ENCODE assay signal across 9 cellular contexts in the genomic region with DNA sequence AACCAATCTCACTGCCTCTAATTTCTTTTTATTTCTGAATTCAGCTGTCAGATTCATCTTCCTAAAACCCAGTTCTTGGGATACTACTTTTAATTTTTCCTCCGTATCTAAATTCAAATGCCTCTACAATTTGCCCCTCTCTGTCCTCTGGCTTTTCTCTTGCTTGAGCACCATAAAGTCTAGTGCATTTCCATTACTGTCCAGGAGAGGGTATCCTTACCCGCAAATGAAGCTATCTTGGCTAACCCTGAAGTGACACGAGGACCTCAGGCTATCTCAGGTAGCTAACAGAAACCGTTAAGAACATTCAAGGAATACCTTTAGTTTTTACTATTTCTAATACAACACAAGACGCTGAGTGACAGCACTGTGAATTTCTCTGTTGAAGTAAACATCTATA. TPM values are rescaled to one million over a fixed set of nuclear protein-coding genes. Genes with fewer than 3 reads are reported as not detected.
DNase-seq lines count a peak whose midpoint lies in the region; ATAC-seq and TF ChIP-seq lines count a peak whose summit lies in the region.
"Had no signal": no experiment of that assay in that cellular context is flagged by ENCODE, and none has a peak within 500 bp of the region (broad histone marks: within the 10 kb centered on the region; RNA-seq: fewer than 3 reads in every experiment).

No MANE protein-coding gene starts in this region.

- H3K4me1 ChIP-seq in breast epithelium = no peaks in the 10 kb centered on the region

- no peaks in the 10 kb centered on the region for H3K36me3 ChIP-seq in breast epithelium
- H3K36me3 ChIP-seq: neutrophil had no signal

- no peak overlapping the region for H3K27ac Mint-ChIP-seq in neural crest cell (ENCODE audit: unreplicated experiment)

- DNase-seq in NAMALWA (ENCODE audit: low spot score) (peak; percentile 31), breast epithelium (ENCODE audit: low spot score in 2 of 2) (no peak), neural crest cell (ENCODE audit: low read depth, low spot score) (peak; percentile 12), ureter (ENCODE audit: low spot score) (no peak), GF-D8 (lab: John Stamatoyannopoulos, UW) (no peak)
- no peak for DNase-seq in activated CD4-positive, alpha-beta T cell treated with anti-CD3 and anti-CD28 coated beads for 48 hours

- peaks cover 20% of the 10 kb centered on the region for H3K9me3 Mint-ChIP-seq in neural crest cell

- peaks cover 7% of the 10 kb centered on the region for H3K36me3 Mint-ChIP-seq in neural crest cell (ENCODE audit: low read depth)

- H3K27me3 ChIP-seq in breast epithelium = no peaks in the 10 kb centered on the region
- H3K27me3 ChIP-seq: neutrophil had no signal

- peak; percentile 93 for ATAC-seq in GM18868 (IDR thresholded peaks at IDR 0.05; ENCODE audit: unreplicated experiment)

- H3K4me3 Mint-ChIP-seq in neural crest cell = no peak overlapping the region

- no peak overlapping the region for H3K27ac ChIP-seq in 22Rv1
- no peak overlapping the region for H3K27ac ChIP-seq in breast epithelium
- H3K27ac ChIP-seq: neutrophil had no signal

- intact Hi-C loops in breast epithelium (cut with DNase I; ENCODE audit: low total_unique reads) = no loop called here

- peaks cover 3 to 14% of the 10 kb centered on the region in 2 donors for H3K9me3 ChIP-seq in breast epithelium
- H3K9me3 ChIP-seq: neutrophil had no signal

- TF ChIP-seq CTCF in 22Rv1 (IDR thresholded peaks at IDR 0.05) (peak; percentile 59), breast epithelium (IDR thresholded peaks at IDR 0.05) (peak in 2 of 3 donors; percentile 24 to 34), neural crest cell (conservative IDR thresholded peaks at IDR 0.05) (peak; percentile 75)

- no peak for TF ChIP-seq POLR2A in breast epithelium (IDR thresholded peaks at IDR 0.05)

- no peaks in the 10 kb centered on the region for H3K4me1 Mint-ChIP-seq in neural crest cell

- H3K4me3 ChIP-seq in breast epithelium = no peak overlapping the region

- no peaks in the 10 kb centered on the region for H3K27me3 Mint-ChIP-seq in neural crest cell (ENCODE audit: low read depth)

RNA-seq across cellular contexts. Expression of gene PRR32, which starts 49.4 kb away (rescaled TPM):
- total RNA-seq in breast epithelium = not detected
- not detected in 2 replicates for total RNA-seq in neural crest cell
- not detected for total RNA-seq in ureter

Comparison
In these comparisons a context has a peak if more than half of its experiments do, and no peak if none do; other contexts are left out.
1. DNase-seq: peak in NAMALWA (single experiment) and neural crest cell (single experiment); none in breast epithelium (0 of 2), ureter (single experiment), activated CD4-positive, alpha-beta T cell treated with anti-CD3 and anti-CD28 coated beads for 48 hours (single experiment) and GF-D8 (single experiment).
2. Peak in every context shown above with its lines, with median percentiles within 50 percentile points of each other: CTCF ChIP-seq.